10 cellular contexts compared by ENCODE assay signal in the genomic region with DNA sequence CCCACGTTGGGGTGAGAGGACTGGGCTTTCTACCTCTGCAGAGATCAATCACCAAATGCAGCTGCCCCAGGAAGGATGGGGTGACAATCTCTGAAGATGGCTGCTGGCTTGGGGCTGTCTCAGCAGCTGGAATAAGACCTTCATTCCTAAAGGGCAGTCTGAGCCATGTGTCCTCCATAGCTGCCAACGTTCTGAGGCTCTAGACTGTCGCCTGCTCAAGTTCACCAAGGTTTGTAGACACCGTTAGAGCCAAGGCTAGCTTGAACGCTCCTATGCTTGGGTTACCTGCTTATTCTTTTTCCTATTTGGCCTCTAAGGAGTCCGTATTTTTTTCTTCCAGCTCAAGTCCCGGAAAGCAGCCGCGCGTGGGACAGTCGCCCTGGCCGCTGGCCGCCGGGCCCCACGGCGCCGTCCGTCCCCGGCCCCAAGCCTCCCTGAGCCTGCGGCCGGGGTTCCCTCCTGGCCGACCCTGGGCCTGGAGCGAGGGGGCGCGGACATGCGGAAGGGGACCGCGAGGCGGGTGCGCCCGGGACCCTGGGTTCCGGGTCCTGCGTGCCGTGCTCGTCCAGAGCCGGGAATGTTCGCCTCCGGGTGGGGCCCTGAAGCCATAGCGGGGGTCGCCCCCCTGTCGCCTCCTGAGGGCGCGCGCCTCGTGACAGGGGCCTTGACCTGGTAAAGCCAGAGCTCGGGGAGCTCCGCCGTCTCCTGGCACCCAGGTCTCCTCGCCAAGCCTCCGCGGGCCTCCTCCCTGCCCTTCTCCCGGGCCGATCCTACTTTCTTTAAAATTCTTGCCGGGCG. TPM values are rescaled to one million over a fixed set of nuclear protein-coding genes. Genes with fewer than 3 reads are reported as not detected.
DNase-seq lines count a peak whose midpoint lies in the region; ATAC-seq, FAIRE-seq and TF ChIP-seq lines count a peak whose summit lies in the region.
"Had no signal": no experiment of that assay in that cellular context is flagged by ENCODE, and none has a peak within 500 bp of the region (broad histone marks: within the 10 kb centered on the region; RNA-seq: fewer than 3 reads in every experiment).

No MANE protein-coding gene starts in this region.

- TF ChIP-seq POLR2A in esophagus squamous epithelium (IDR thresholded peaks at IDR 0.05) (no peak), ovary (IDR thresholded peaks at IDR 0.05) (no peak), GM12892 (IDR thresholded peaks at IDR 0.05; ENCODE audit: low read depth, low read length) (no peak)

- H3K4me1 ChIP-seq in esophagus squamous epithelium = peaks cover 6 to 38% (median 12%) of the 10 kb centered on the region in 3 donors
- H3K4me1 ChIP-seq in ovary (ENCODE audit: insufficient read depth) = peaks cover 4% of the 10 kb centered on the region
- H3K4me1 ChIP-seq in aorta (ENCODE audit: control insufficient read depth in 1 of 2, insufficient read depth in 2 of 2, low read length in 2 of 2) = no peaks in the 10 kb centered on the region
- H3K4me1 ChIP-seq: BE2C had no signal

- DNase-seq in activated naive CD4-positive, alpha-beta T cell treated with anti-CD3 and anti-CD28 coated beads, Interleukin-2, amount 10 ng/mL, durations not matched to agents 7 days and 5 days = no peak
- no peak for DNase-seq in activated naive CD4-positive, alpha-beta T cell treated with anti-CD3 and anti-CD28 coated beads, Interleukin-2, amount 50 U/mL, for 72 hours (ENCODE audit: low spot score in 2 of 2)
- no peak for DNase-seq in esophagus squamous epithelium (lab: John Stamatoyannopoulos, UW)
- peak in 1 of 5 donors; percentile 52 for DNase-seq in ovary
- no peak for DNase-seq in aorta
- no peak for DNase-seq in brain microvascular endothelial cell
- DNase-seq in GM12892 (ENCODE audit: insufficient read length) = no peak
- DNase-seq: BE2C, NCI-H510A treated with DMSO at 0.1 percent for 48 hours had no signal

- 28 to 57% methylated on average over 7 to 29 of the region's 55 CpGs for WGBS in esophagus squamous epithelium, 2 donors
- 10 to 21% (median 14%) methylated on average over 28 to 55 of the region's 55 CpGs for WGBS in ovary, 3 donors
- WGBS in aorta, 2 donors = 6 to 8% methylated on average over 44 to 55 of the region's 55 CpGs

- peaks cover 6% of the 10 kb centered on the region for H3K4me1 Mint-ChIP-seq in activated naive CD4-positive, alpha-beta T cell treated with anti-CD3 and anti-CD28 coated beads, Interleukin-2, amount 10 ng/mL, durations not matched to agents 7 days and 5 days

- intact Hi-C loops in esophagus squamous epithelium (cut with DNase I) (no loop called here), ovary (cut with DNase I) (no loop called here), aorta (cut with DNase I) (no loop called here)

- H3K9me3 ChIP-seq in esophagus squamous epithelium (no peaks in the 10 kb centered on the region), ovary (no peaks in the 10 kb centered on the region), aorta (ENCODE audit: control insufficient read depth, low read length) (no peaks in the 10 kb centered on the region)
- H3K9me3 ChIP-seq: BE2C had no signal

- H3K27ac ChIP-seq in esophagus squamous epithelium (no peak overlapping the region), ovary (no peak overlapping the region), aorta (ENCODE audit: low read depth in 1 of 2, low read length in 2 of 2) (no peak overlapping the region), brain microvascular endothelial cell (no peak overlapping the region)

- peak overlapping the region; percentile 13 for H3K4me3 Mint-ChIP-seq in activated naive CD4-positive, alpha-beta T cell treated with anti-CD3 and anti-CD28 coated beads, Interleukin-2, amount 10 ng/mL, durations not matched to agents 7 days and 5 days

- H3K4me3 ChIP-seq in esophagus squamous epithelium (peak overlapping the region; percentile 7 to 60 (median 29)), ovary (peak overlapping the region; percentile 29), aorta (ENCODE audit: low read length in 2 of 2) (peak overlapping the region; percentile 3 to 36), brain microvascular endothelial cell (ENCODE audit: low read depth, low read length) (no peak overlapping the region)

- H3K36me3 Mint-ChIP-seq in activated naive CD4-positive, alpha-beta T cell treated with anti-CD3 and anti-CD28 coated beads, Interleukin-2, amount 10 ng/mL, durations not matched to agents 7 days and 5 days = no peaks in the 10 kb centered on the region
- H3K36me3 Mint-ChIP-seq in activated naive CD4-positive, alpha-beta T cell treated with anti-CD3 and anti-CD28 coated beads, Interleukin-2, amount 50 U/mL, for 72 hours = no peaks in the 10 kb centered on the region

- no peaks in the 10 kb centered on the region for H3K9me3 Mint-ChIP-seq in activated naive CD4-positive, alpha-beta T cell treated with anti-CD3 and anti-CD28 coated beads, Interleukin-2, amount 10 ng/mL, durations not matched to agents 7 days and 5 days
- H3K9me3 Mint-ChIP-seq in activated naive CD4-positive, alpha-beta T cell treated with anti-CD3 and anti-CD28 coated beads, Interleukin-2, amount 50 U/mL, for 72 hours = no peaks in the 10 kb centered on the region

- in situ Hi-C loops in brain microvascular endothelial cell (cut with HindIII; ENCODE audit: low pct_ligation_motif_present, low sequenced_read_pairs) = no loop called here

- no peak for TF ChIP-seq CTCF in esophagus squamous epithelium (IDR thresholded peaks at IDR 0.05)
- TF ChIP-seq CTCF in ovary (IDR thresholded peaks at IDR 0.05) = no peak
- no peak for TF ChIP-seq CTCF in brain microvascular endothelial cell (IDR thresholded peaks at IDR 0.05; ENCODE audit: low read depth, low read length, missing control alignments)

- TF ChIP-seq EP300 in ovary (IDR thresholded peaks at IDR 0.05) = no peak

- H3K27me3 Mint-ChIP-seq in activated naive CD4-positive, alpha-beta T cell treated with anti-CD3 and anti-CD28 coated beads, Interleukin-2, amount 10 ng/mL, durations not matched to agents 7 days and 5 days = peaks cover 64% of the 10 kb centered on the region

- no peak for ATAC-seq in activated naive CD4-positive, alpha-beta T cell treated with anti-CD3 and anti-CD28 coated beads, Interleukin-2, amount 50 U/mL, for 72 hours
- ATAC-seq in aorta (ENCODE audit: low FRiP score) = peak; percentile 26
- ATAC-seq in HG02678 (IDR thresholded peaks at IDR 0.05; ENCODE audit: unreplicated experiment) = no peak

- FAIRE-seq in GM12892 (lab: Jason Lieb, UNC) = no peak

- CTCF ChIA-PET in activated naive CD4-positive, alpha-beta T cell treated with anti-CD3 and anti-CD28 coated beads, Interleukin-2, amount 10 ng/mL, durations not matched to agents 7 days and 5 days (lab: Charles Lee) = interaction anchor here (0.6 to 1.9 kb wide), 6 partner anchors 8 to 116 kb away, joined by 3 to 4 read pairs (median 4); no protein-coding TSS in a partner anchor

- peaks cover 0 to 5% (median 0%) of the 10 kb centered on the region in 3 donors for H3K36me3 ChIP-seq in esophagus squamous epithelium
- no peaks in the 10 kb centered on the region for H3K36me3 ChIP-seq in ovary
- H3K36me3 ChIP-seq in aorta (ENCODE audit: control insufficient read depth in 1 of 2, insufficient read depth in 2 of 2, low read length in 1 of 2) = no peaks in the 10 kb centered on the region
- no peaks in the 10 kb centered on the region for H3K36me3 ChIP-seq in brain microvascular endothelial cell (replicated peaks)
- H3K36me3 ChIP-seq: BE2C had no signal

- H3K27me3 ChIP-seq in esophagus squamous epithelium (peaks cover 0 to 32% (median 2%) of the 10 kb centered on the region in 4 donors), ovary (no peaks in the 10 kb centered on the region), aorta (ENCODE audit: control insufficient read depth in 1 of 2, insufficient read depth in 2 of 2, low read length in 1 of 2) (no peaks in the 10 kb centered on the region), brain microvascular endothelial cell (replicated peaks) (peaks cover 18% of the 10 kb centered on the region)
- H3K27me3 ChIP-seq: BE2C had no signal

- no peak overlapping the region for H3K27ac Mint-ChIP-seq in activated naive CD4-positive, alpha-beta T cell treated with anti-CD3 and anti-CD28 coated beads, Interleukin-2, amount 10 ng/mL, durations not matched to agents 7 days and 5 days
- no peak overlapping the region for H3K27ac Mint-ChIP-seq in activated naive CD4-positive, alpha-beta T cell treated with anti-CD3 and anti-CD28 coated beads, Interleukin-2, amount 50 U/mL, for 72 hours

RNA-seq across cellular contexts. Expression of gene MRFAP1, which starts 23.3 kb away (rescaled TPM):
- 100 to 1,000 TPM in 1 of 2 donors, 10 to 100 TPM in 1; 72.7 to 114 TPM for total RNA-seq in activated naive CD4-positive, alpha-beta T cell treated with anti-CD3 and anti-CD28 coated beads, Interleukin-2, amount 50 U/mL, for 72 hours
- total RNA-seq in esophagus squamous epithelium = 100 to 1,000 TPM; 147 to 234 (median 186) TPM
- total RNA-seq in ovary = 100 to 1,000 TPM; 154 to 367 (median 300) TPM
- polyA plus RNA-seq in ovary = 100 to 1,000 TPM; 340 to 351 TPM
- 100 to 1,000 TPM; 244 to 263 TPM for total RNA-seq in aorta
- 100 to 1,000 TPM; 326 to 419 TPM for polyA plus RNA-seq in aorta
- 70.4 TPM for polyA plus RNA-seq in GM12892 (2012; ENCODE audit: missing spikeins)

RNA-seq across cellular contexts. Expression of gene S100P, which starts 29.9 kb away (rescaled TPM):
- total RNA-seq in activated naive CD4-positive, alpha-beta T cell treated with anti-CD3 and anti-CD28 coated beads, Interleukin-2, amount 50 U/mL, for 72 hours = 1 to 10 TPM in 1 of 2 donors, not detected in 1; 1.7 TPM
- 10 to 100 TPM; 15.8 to 65.8 (median 51.8) TPM for total RNA-seq in esophagus squamous epithelium
- 1 to 10 TPM in 1 of 7 donors, under 1 TPM in 4, not detected in 2; 0.37 to 2.1 (median 0.81) TPM for total RNA-seq in ovary
- polyA plus RNA-seq in ovary = under 1 TPM in 1 of 2 donors, not detected in 1; 0.97 TPM
- total RNA-seq in aorta = 1 to 10 TPM; 1.9 to 7.2 TPM
- 10 to 100 TPM in 1 of 2 donors, 1 to 10 TPM in 1; 4.3 to 17.2 TPM for polyA plus RNA-seq in aorta
- polyA plus RNA-seq in GM12892 (2012; ENCODE audit: missing spikeins) = not detected

RNA-seq across cellular contexts. Expression of gene MRFAP1L1, which starts 45.9 kb away (rescaled TPM):
- 10 to 100 TPM; 23.1 to 40.5 TPM for total RNA-seq in activated naive CD4-positive, alpha-beta T cell treated with anti-CD3 and anti-CD28 coated beads, Interleukin-2, amount 50 U/mL, for 72 hours
- 10 to 100 TPM; 29.5 to 63.5 (median 48.2) TPM for total RNA-seq in esophagus squamous epithelium
- 10 to 100 TPM; 59.3 to 73.6 (median 65.3) TPM for total RNA-seq in ovary
- polyA plus RNA-seq in ovary = 10 to 100 TPM; 65.1 to 80.6 TPM
- 10 to 100 TPM; 38.3 to 43.6 TPM for total RNA-seq in aorta
- polyA plus RNA-seq in aorta = 10 to 100 TPM; 47.8 to 91.0 TPM
- 46.8 TPM for polyA plus RNA-seq in GM12892 (2012; ENCODE audit: missing spikeins)

RNA-seq across cellular contexts. Expression of gene BLOC1S4, which starts 52.2 kb away (rescaled TPM):
- total RNA-seq in activated naive CD4-positive, alpha-beta T cell treated with anti-CD3 and anti-CD28 coated beads, Interleukin-2, amount 50 U/mL, for 72 hours = 10 to 100 TPM in 1 of 2 donors, 1 to 10 TPM in 1; 7.2 to 15.9 TPM
- 10 to 100 TPM; 12.4 to 19.6 (median 14.3) TPM for total RNA-seq in esophagus squamous epithelium
- total RNA-seq in ovary = 10 to 100 TPM; 15.4 to 26.9 (median 18.9) TPM
- 10 to 100 TPM in 1 of 2 donors, 1 to 10 TPM in 1; 8.8 to 15.4 TPM for polyA plus RNA-seq in ovary
- total RNA-seq in aorta = 10 to 100 TPM; 10.8 to 12.5 TPM
- 1 to 10 TPM; 8.6 to 8.8 TPM for polyA plus RNA-seq in aorta
- 8.6 TPM for polyA plus RNA-seq in GM12892 (2012; ENCODE audit: missing spikeins)
